In the genomic region with DNA sequence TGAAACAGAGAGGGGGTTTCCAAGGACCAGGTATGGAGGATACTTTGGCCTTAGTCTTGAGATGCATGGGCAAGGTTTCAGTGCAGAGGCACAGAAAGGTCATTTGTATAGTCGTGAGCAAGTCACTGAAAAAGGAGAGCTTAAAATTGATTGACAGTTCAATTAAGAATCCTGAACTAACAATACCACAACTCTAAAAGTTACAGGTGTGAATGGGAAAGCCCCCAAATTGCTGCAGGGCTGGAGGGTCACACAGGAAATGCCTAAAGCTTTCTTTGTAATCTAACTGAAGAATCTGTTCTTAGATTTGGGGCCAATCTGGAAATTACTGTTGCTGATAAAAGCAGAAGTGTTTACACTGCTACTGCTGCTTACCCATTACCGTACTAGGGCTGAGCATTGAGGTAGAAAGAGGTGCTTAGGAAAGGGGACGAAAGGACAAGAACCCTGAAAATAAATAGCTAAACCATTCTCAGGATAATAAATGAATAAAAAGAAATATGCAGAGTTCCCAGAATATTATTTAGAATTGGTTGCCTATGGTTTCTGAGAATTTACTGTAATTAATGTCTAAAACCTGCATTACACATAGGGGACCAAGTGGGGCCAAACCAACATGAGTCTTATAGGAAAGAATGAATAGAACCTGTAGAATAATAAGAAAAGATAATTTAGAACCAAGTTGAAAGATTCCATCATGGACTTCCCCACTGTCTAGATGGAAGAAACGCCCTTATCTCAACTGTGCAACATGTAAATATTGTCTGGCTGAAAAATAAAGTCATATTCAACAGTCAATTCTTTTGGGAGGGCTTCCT, we compare ENCODE assay signal across 11 cellular contexts.
A peak's percentile ranks its signal among the peaks of the same experiment; 100 is the strongest.
DNase-seq lines count a peak whose midpoint lies in the region; ATAC-seq and TF ChIP-seq lines count a peak whose summit lies in the region.
"Had no signal": no experiment of that assay in that cellular context is flagged by ENCODE, and none has a peak within 500 bp of the region (broad histone marks: within the 10 kb centered on the region; RNA-seq: fewer than 3 reads in every experiment).

No MANE protein-coding gene starts in this region.

- H3K27ac Mint-ChIP-seq in stimulated activated effector memory CD8-positive, alpha-beta T cell treated with anti-CD3 and anti-CD28 coated beads, Interleukin-12 subunit alpha, Interleukin-12 subunit beta, amount 100 ng/mL, for 72 hours: peak overlapping the region; percentile 79

- no peak overlapping the region for H3K27ac ChIP-seq in tibial artery

- no peak for TF ChIP-seq CTCF in tibial artery (IDR thresholded peaks at IDR 0.05)

- peaks cover 24% of the 10 kb centered on the region for H3K4me1 Mint-ChIP-seq in stimulated activated effector memory CD8-positive, alpha-beta T cell treated with anti-CD3 and anti-CD28 coated beads, Interleukin-12 subunit alpha, Interleukin-12 subunit beta, amount 100 ng/mL, for 72 hours

- no peaks in the 10 kb centered on the region for H3K36me3 ChIP-seq in tibial artery

- intact Hi-C loops in tibial artery (cut with DNase I; ENCODE audit: low total_unique reads): no loop called here

- no peaks in the 10 kb centered on the region for H3K36me3 Mint-ChIP-seq in stimulated activated effector memory CD8-positive, alpha-beta T cell treated with anti-CD3 and anti-CD28 coated beads, Interleukin-12 subunit alpha, Interleukin-12 subunit beta, amount 100 ng/mL, for 72 hours

- DNase-seq in stimulated activated effector memory CD8-positive, alpha-beta T cell treated with anti-CD3 and anti-CD28 coated beads, Interleukin-12 subunit alpha, Interleukin-12 subunit beta, amount 100 ng/mL, for 72 hours (ENCODE audit: low spot score in 2 of 2): peak in 1 of 2 donors; percentile 48
- DNase-seq in globus pallidus (ENCODE audit: low spot score) (no peak), tibial artery (no peak), NCI-H526 (lab: John Stamatoyannopoulos, UW) (no peak)
- DNase-seq: activated CD8-positive, alpha-beta memory T cell treated with anti-CD3 and anti-CD28 coated beads for 24 hours; EL; NCI-H187; SHP77 treated with DMSO at 0.1 percent for 48 hours had no signal

- no peaks in the 10 kb centered on the region for H3K9me3 ChIP-seq in tibial artery

- H3K4me3 Mint-ChIP-seq in stimulated activated effector memory CD8-positive, alpha-beta T cell treated with anti-CD3 and anti-CD28 coated beads, Interleukin-12 subunit alpha, Interleukin-12 subunit beta, amount 100 ng/mL, for 72 hours: no peak overlapping the region

- ATAC-seq in GM18907 (IDR thresholded peaks at IDR 0.05; ENCODE audit: unreplicated experiment): peak; percentile 95
- ATAC-seq in GM21619 (IDR thresholded peaks at IDR 0.05; ENCODE audit: unreplicated experiment): peak; percentile 90
- ATAC-seq in HG03175 (IDR thresholded peaks at IDR 0.05; ENCODE audit: unreplicated experiment): peak; percentile 90
- ATAC-seq in stimulated activated effector memory CD8-positive, alpha-beta T cell treated with anti-CD3 and anti-CD28 coated beads, Interleukin-12 subunit alpha, Interleukin-12 subunit beta, amount 100 ng/mL, for 72 hours: peak; percentile 85

- no peaks in the 10 kb centered on the region for H3K27me3 ChIP-seq in tibial artery

- no peaks in the 10 kb centered on the region for H3K4me1 ChIP-seq in tibial artery

- no peaks in the 10 kb centered on the region for H3K9me3 Mint-ChIP-seq in stimulated activated effector memory CD8-positive, alpha-beta T cell treated with anti-CD3 and anti-CD28 coated beads, Interleukin-12 subunit alpha, Interleukin-12 subunit beta, amount 100 ng/mL, for 72 hours

- no peak overlapping the region for H3K4me3 ChIP-seq in tibial artery
